1 cellular context compared by ENCODE assay signal in the genomic region with DNA sequence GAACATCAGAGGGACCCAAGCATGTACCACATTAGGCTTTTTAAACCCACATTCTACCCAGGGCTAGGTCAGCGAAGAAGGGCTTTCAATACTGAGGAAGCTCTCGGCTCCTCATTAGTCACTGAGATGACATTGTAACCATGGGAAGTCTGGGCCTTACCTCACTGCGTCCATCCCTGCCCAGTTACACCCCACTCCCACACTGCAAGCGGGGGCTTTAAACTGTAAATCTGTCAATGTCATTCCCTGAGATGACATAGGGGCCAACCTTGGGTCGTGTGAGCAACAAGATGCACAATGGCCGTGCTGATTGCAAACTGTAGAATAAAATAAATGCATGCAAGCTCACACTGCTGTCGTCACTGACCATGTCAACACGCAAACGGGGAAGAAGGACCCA.
TF ChIP-seq lines count a peak whose summit lies in the region.

No MANE protein-coding gene starts in this region.

TF ChIP-seq in SK-N-SH, 30 proteins besides CTCF, POLR2A, EP300 and RAD21:
- TF ChIP-seq FOXJ3 (CRISPR knock-in tag; IDR thresholded peaks at IDR 0.05) (no peak), REST (IDR thresholded peaks at IDR 0.05; ENCODE audit: low read depth, low read length) (no peak), GATA2 (CRISPR knock-in tag; IDR thresholded peaks at IDR 0.05) (no peak), MXI1 (IDR thresholded peaks at IDR 0.05; ENCODE audit: low read depth, low read length) (no peak)
